Comparison of ENCODE assay signal across 19 cellular contexts in genomic region chr3:187430576-187430975, GRCh38.
A peak's percentile ranks its signal among the peaks of the same experiment; 100 is the strongest.
DNase-seq lines count a peak whose midpoint lies in the region; TF ChIP-seq lines count a peak whose summit lies in the region.
"Had no signal": no experiment of that assay in that cellular context is flagged by ENCODE, and none has a peak within 500 bp of the region (broad histone marks: within the 10 kb centered on the region; RNA-seq: fewer than 3 reads in every experiment).

No MANE protein-coding gene starts in this region.

- no peak overlapping the region for H3K27ac Mint-ChIP-seq in immature natural killer cell
- H3K27ac Mint-ChIP-seq: dendritic cell treated with granulocyte-macrophage colony-stimulating factor and Interleukin-4, amounts not matched to agents 40 ng/mL and 50 ng/mL, for 4 days had no signal

- TF ChIP-seq POLR2A in sigmoid colon (IDR thresholded peaks at IDR 0.05) = no peak

- DNase-seq in fibroblast of villous mesenchyme (ENCODE audit: low read depth) = no peak
- no peak for DNase-seq in islet precursor cell
- DNase-seq in tibial artery = no peak
- DNase-seq in sigmoid colon = no peak
- DNase-seq in immature natural killer cell = no peak
- DNase-seq: activated naive CD4-positive, alpha-beta T cell treated with Interleukin-2 at 50 U/mL for 16 hours; left lung; NCI-H1694 treated with DMSO at 0.1 percent for 48 hours; NCI-H524; pancreas; Peyer's patch; spleen; stimulated activated naive CD4-positive, alpha-beta T cell; T-helper 1 cell had no signal

- no peak overlapping the region for H3K9ac ChIP-seq in OCI-LY3 (ENCODE audit: low read length)

- no peak overlapping the region for H3K4me3 Mint-ChIP-seq in immature natural killer cell
- H3K4me3 Mint-ChIP-seq: dendritic cell treated with granulocyte-macrophage colony-stimulating factor and Interleukin-4, amounts not matched to agents 40 ng/mL and 50 ng/mL, for 4 days had no signal

- H3K9me3 Mint-ChIP-seq in immature natural killer cell = peaks cover 0 to 10% (median 1%) of the 10 kb centered on the region in 6 donors

- no peak overlapping the region for H2AFZ ChIP-seq in OCI-LY3 (ENCODE audit: low read depth, low read length)

- no peak overlapping the region for H3K27ac ChIP-seq in 22Rv1
- no peak overlapping the region for H3K27ac ChIP-seq in OCI-LY3 (ENCODE audit: low read length)
- H3K27ac ChIP-seq in tibial artery = no peak overlapping the region
- H3K27ac ChIP-seq in sigmoid colon = no peak overlapping the region
- H3K27ac ChIP-seq: ascending aorta, left lung, pancreas, Peyer's patch, spleen had no signal

- H3K4me1 Mint-ChIP-seq in immature natural killer cell = no peaks in the 10 kb centered on the region

- TF ChIP-seq CTCF in 22Rv1 (IDR thresholded peaks at IDR 0.05) = peak; percentile 54
- peak; percentile 52 for TF ChIP-seq CTCF in GM12872 (IDR thresholded peaks at IDR 0.05; ENCODE audit: insufficient read depth, low read depth, low read length)
- peak; percentile 49; the same call in 1 of the 2 replicates for TF ChIP-seq CTCF in OCI-LY3 (IDR thresholded peaks at IDR 0.05; ENCODE audit: low read depth, low read length)
- TF ChIP-seq CTCF in fibroblast of villous mesenchyme (IDR thresholded peaks at IDR 0.05; ENCODE audit: insufficient read depth, low read depth, low read length) = peak; percentile 13
- no peak for TF ChIP-seq CTCF in tibial artery (IDR thresholded peaks at IDR 0.05)
- no peak for TF ChIP-seq CTCF in sigmoid colon (IDR thresholded peaks at IDR 0.05)

- no peaks in the 10 kb centered on the region for H3K4me1 ChIP-seq in OCI-LY3 (ENCODE audit: low read length)
- H3K4me1 ChIP-seq in tibial artery = peaks cover 0 to 3% (median 0%) of the 10 kb centered on the region in 4 donors
- no peaks in the 10 kb centered on the region for H3K4me1 ChIP-seq in sigmoid colon
- H3K4me1 ChIP-seq: ascending aorta, left lung, pancreas, Peyer's patch, spleen had no signal

- H3K4me3 ChIP-seq in OCI-LY3 (ENCODE audit: low read length) = no peak overlapping the region
- no peak overlapping the region for H3K4me3 ChIP-seq in fibroblast of villous mesenchyme (ENCODE audit: low read depth, low read length)
- no peak overlapping the region for H3K4me3 ChIP-seq in tibial artery
- H3K4me3 ChIP-seq in sigmoid colon = no peak overlapping the region
- H3K4me3 ChIP-seq: ascending aorta, left lung, pancreas, Peyer's patch, spleen had no signal

- H3K27me3 Mint-ChIP-seq in immature natural killer cell (ENCODE audit: low read depth in 3 of 3) = peaks cover 3 to 13% (median 6%) of the 10 kb centered on the region in 3 donors

- no peaks in the 10 kb centered on the region for H3K36me3 Mint-ChIP-seq in immature natural killer cell

- H3K27me3 ChIP-seq in OCI-LY3 (ENCODE audit: low read depth, low read length) (no peaks in the 10 kb centered on the region), tibial artery (peaks cover 0 to 2% of the 10 kb centered on the region in 2 donors), sigmoid colon (no peaks in the 10 kb centered on the region)
- H3K27me3 ChIP-seq: ascending aorta, pancreas, Peyer's patch had no signal

- H3K9me3 ChIP-seq in OCI-LY3 (ENCODE audit: insufficient read depth, low read length) = no peaks in the 10 kb centered on the region
- no peaks in the 10 kb centered on the region for H3K9me3 ChIP-seq in tibial artery
- H3K9me3 ChIP-seq in sigmoid colon = no peaks in the 10 kb centered on the region
- H3K9me3 ChIP-seq: ascending aorta, left lung, pancreas, Peyer's patch, spleen had no signal

- no peaks in the 10 kb centered on the region for H3K79me2 ChIP-seq in OCI-LY3 (ENCODE audit: low read length)

- WGBS in sigmoid colon, 2 donors = 41 to 53% methylated on average over 5 of the region's 5 CpGs

- intact Hi-C loops in tibial artery (cut with DNase I; ENCODE audit: low total_unique reads) = no loop called here
- intact Hi-C loops in sigmoid colon (cut with DNase I) = no loop called here

- TF ChIP-seq EP300 in sigmoid colon (IDR thresholded peaks at IDR 0.05) = no peak

- no peak overlapping the region for H3K4me2 ChIP-seq in OCI-LY3 (ENCODE audit: low read length)

- H4K20me1 ChIP-seq in OCI-LY3 (ENCODE audit: insufficient read depth, low read length) = no peaks in the 10 kb centered on the region

- H3K36me3 ChIP-seq in OCI-LY3 (replicated peaks; ENCODE audit: low read depth, low read length) (no peaks in the 10 kb centered on the region), tibial artery (no peaks in the 10 kb centered on the region), sigmoid colon (no peaks in the 10 kb centered on the region)
- H3K36me3 ChIP-seq: ascending aorta, left lung, pancreas, Peyer's patch, spleen had no signal

Comparison
In these comparisons a context has a peak if more than half of its experiments do, and no peak if none do; other contexts are left out.
1. CTCF ChIP-seq: peak in 22Rv1 (single experiment), GM12872 (single experiment), OCI-LY3 (single experiment) and fibroblast of villous mesenchyme (single experiment); none in tibial artery (0 of 2) and sigmoid colon (0 of 4).